ENCODE assay signal across 8 cellular contexts in the genomic region with DNA sequence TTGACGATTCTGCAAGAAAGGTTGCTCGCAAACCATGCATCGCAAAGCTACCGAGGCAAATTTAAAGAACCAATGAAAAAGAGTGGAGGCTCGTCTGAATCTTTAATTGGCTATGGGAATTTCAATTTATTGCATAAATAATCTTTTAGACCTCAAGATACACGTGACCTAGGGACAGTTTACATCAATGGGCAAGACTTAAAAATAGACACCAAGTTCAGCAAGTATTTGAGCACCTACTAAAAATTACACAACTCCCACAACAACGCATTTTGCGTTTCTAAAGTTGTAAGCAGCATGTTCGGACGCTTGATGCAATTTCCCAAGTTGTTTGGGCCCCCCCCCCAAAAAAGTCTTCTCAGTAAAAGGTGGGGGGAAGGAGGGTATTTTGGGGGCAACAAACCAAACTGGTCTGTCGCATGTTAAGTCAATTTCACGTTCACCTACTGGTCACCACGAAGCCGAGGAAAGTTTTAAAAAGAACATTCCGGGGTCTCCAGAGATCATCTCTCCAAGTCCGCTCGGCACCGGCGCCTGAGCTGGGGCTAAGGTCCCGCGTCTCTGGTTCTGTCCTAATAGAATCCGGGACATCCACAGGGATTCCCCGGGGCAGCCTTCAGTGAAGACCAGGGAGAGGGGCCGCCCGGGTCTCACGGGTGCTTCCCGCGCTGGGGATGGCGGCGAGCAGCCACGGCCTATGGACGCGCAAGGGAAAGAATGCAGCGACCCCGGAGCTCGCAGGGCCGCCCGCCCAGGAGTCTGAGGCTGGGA. TPM values are rescaled to one million over a fixed set of nuclear protein-coding genes. Genes with fewer than 3 reads are reported as not detected.
DNase-seq lines count a peak whose midpoint lies in the region; ATAC-seq and TF ChIP-seq lines count a peak whose summit lies in the region.

No MANE protein-coding gene starts in this region.

- H3K4me3 ChIP-seq in mesodermal cell (ENCODE audit: extremely low read depth, insufficient read depth, low read length, poor library complexity, severe bottlenecking): peak overlapping the region; percentile 92

- ATAC-seq in HG03025 (IDR thresholded peaks at IDR 0.05; ENCODE audit: low FRiP score, unreplicated experiment): peak; percentile 3

- no peaks in the 10 kb centered on the region for H3K9me3 Mint-ChIP-seq in dendritic cell treated with granulocyte-macrophage colony-stimulating factor and Interleukin-4, amounts not matched to agents 40 ng/mL and 50 ng/mL, for 4 days

- H3K27me3 Mint-ChIP-seq in dendritic cell treated with granulocyte-macrophage colony-stimulating factor and Interleukin-4, amounts not matched to agents 40 ng/mL and 50 ng/mL, for 4 days: no peaks in the 10 kb centered on the region

- H3K36me3 Mint-ChIP-seq in dendritic cell treated with granulocyte-macrophage colony-stimulating factor and Interleukin-4, amounts not matched to agents 40 ng/mL and 50 ng/mL, for 4 days (ENCODE audit: low read depth): peaks cover 59% of the 10 kb centered on the region

- DNase-seq in NCI-H1694 treated with DMSO at 0.1 percent for 48 hours (lab: John Stamatoyannopoulos, UW): peak; percentile 2
- no peak for DNase-seq in NCI-H1694 (lab: John Stamatoyannopoulos, UW)
- peak; percentile 53 for DNase-seq in ureter (ENCODE audit: low spot score)
- DNase-seq in hippocampal formation (lab: John Stamatoyannopoulos, UW): no peak

- TF ChIP-seq POLR2A in Raji (IDR thresholded peaks at IDR 0.05; ENCODE audit: insufficient read depth, low read depth, low read length): peak; percentile 32; the same call in 1 of the 2 replicates

- peak overlapping the region; percentile 90 for H3K4me3 Mint-ChIP-seq in dendritic cell treated with granulocyte-macrophage colony-stimulating factor and Interleukin-4, amounts not matched to agents 40 ng/mL and 50 ng/mL, for 4 days

- 0% methylated on average over 30 to 34 of the region's 38 CpGs for WGBS in mesodermal cell (ENCODE audit: insufficient coverage in 2 of 2), 2 experiments

- peaks cover 25% of the 10 kb centered on the region for H3K4me1 ChIP-seq in mesodermal cell (ENCODE audit: control insufficient read depth, insufficient read depth, low read length, poor library complexity, severe bottlenecking)

- no peaks in the 10 kb centered on the region for H3K9me3 ChIP-seq in mesodermal cell (ENCODE audit: control insufficient read depth, low read length)

- H3K4me1 Mint-ChIP-seq in dendritic cell treated with granulocyte-macrophage colony-stimulating factor and Interleukin-4, amounts not matched to agents 40 ng/mL and 50 ng/mL, for 4 days (ENCODE audit: low read depth): peaks cover 58% of the 10 kb centered on the region

- H3K27ac Mint-ChIP-seq in dendritic cell treated with granulocyte-macrophage colony-stimulating factor and Interleukin-4, amounts not matched to agents 40 ng/mL and 50 ng/mL, for 4 days: peak overlapping the region; percentile 98

- H3K36me3 ChIP-seq in mesodermal cell (ENCODE audit: control insufficient read depth, insufficient read depth, low read length): peaks cover 42% of the 10 kb centered on the region

- intact Hi-C loops in dendritic cell treated with granulocyte-macrophage colony-stimulating factor and Interleukin-4, amounts not matched to agents 40 ng/mL and 50 ng/mL, for 4 days (cut with micrococcal nuclease): no loop called here

- peak overlapping the region; percentile 99 for H3K27ac ChIP-seq in mesodermal cell (ENCODE audit: low read depth, low read length, severe bottlenecking)

RNA-seq across cellular contexts. Expression of gene SNX5, which starts 0.8 kb away (rescaled TPM):
- 135 TPM for polyA plus RNA-seq in mesodermal cell (2013, experiment 1 of 2)
- polyA plus RNA-seq in mesodermal cell (2013, experiment 2 of 2): 158 TPM
- total RNA-seq in ureter: 90.7 TPM

RNA-seq across cellular contexts. Expression of gene MGME1, which starts 1.0 kb away (rescaled TPM):
- polyA plus RNA-seq in mesodermal cell (2013, experiment 1 of 2): 26.0 TPM
- polyA plus RNA-seq in mesodermal cell (2013, experiment 2 of 2): 32.1 TPM
- total RNA-seq in ureter: 15.1 TPM

Comparison
In these comparisons a context has a peak if more than half of its experiments do, and no peak if none do; other contexts are left out.
1. DNase-seq: peak in NCI-H1694 treated with DMSO at 0.1 percent for 48 hours (single experiment) and ureter (single experiment); none in NCI-H1694 (single experiment) and hippocampal formation (0 of 2).